ENCODE assay signal across 8 cellular contexts in the genomic region with DNA sequence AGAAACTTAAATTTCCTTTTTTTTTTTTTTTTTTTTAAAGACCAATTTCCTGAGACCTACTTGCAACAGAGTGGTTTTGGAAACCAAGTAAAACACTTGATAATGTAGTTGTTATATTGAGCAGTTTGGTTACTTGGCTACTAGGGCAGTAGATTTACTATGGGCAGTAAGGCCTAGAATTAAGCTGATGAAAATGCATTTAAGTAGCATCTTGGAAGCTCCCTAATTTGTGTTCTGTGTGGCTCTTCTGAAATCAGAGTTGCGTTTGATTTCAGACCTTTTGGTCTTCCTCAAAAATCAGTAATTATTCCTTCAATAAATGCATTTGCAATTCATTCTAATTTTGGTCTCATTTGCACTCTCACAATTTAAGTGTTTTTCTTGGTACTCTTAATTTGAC. TPM values are rescaled to one million over a fixed set of nuclear protein-coding genes. Genes with fewer than 3 reads are reported as not detected.
A peak's percentile ranks its signal among the peaks of the same experiment; 100 is the strongest.
DNase-seq lines count a peak whose midpoint lies in the region; TF ChIP-seq lines count a peak whose summit lies in the region.

No MANE protein-coding gene starts in this region.

- H3K4me1 Mint-ChIP-seq in IgD-negative memory B cell = peaks cover 12 to 21% (median 16%) of the 10 kb centered on the region in 3 donors

- H3K9me3 Mint-ChIP-seq in IgD-negative memory B cell = no peaks in the 10 kb centered on the region

- CTCF ChIA-PET in AG04450 (lab: Charles Lee) = interaction anchor here (0.7 to 5.6 kb wide), 2 partner anchors 16 to 1627 kb away, joined by 3 to 67 read pairs; no protein-coding TSS in a partner anchor

- H3K4me3 ChIP-seq in AG04450 (ENCODE audit: low read depth, low read length) (peak overlapping the region; percentile 89), breast epithelium (peak overlapping the region; percentile 72 to 95 (median 89)), muscle layer of colon (ENCODE audit: low read depth in 1 of 2, low read length in 2 of 2) (peak overlapping the region; percentile 64 to 82)

- H3K36me3 ChIP-seq in breast epithelium (no peaks in the 10 kb centered on the region), muscle layer of colon (ENCODE audit: insufficient read depth, low read length) (peaks cover 5% of the 10 kb centered on the region)

- H3K9me3 ChIP-seq in AG04450 (ENCODE audit: control insufficient read depth, insufficient read depth, low read length) = no peaks in the 10 kb centered on the region; the same call in 1 of the 2 replicates
- H3K9me3 ChIP-seq in breast epithelium = no peaks in the 10 kb centered on the region
- H3K9me3 ChIP-seq in muscle layer of colon (ENCODE audit: low read length) = no peaks in the 10 kb centered on the region

- DNase-seq in AG04450 (ENCODE audit: low read depth, low spot score) (no peak), breast epithelium (ENCODE audit: low spot score in 2 of 2) (no peak), NCI-H1105 treated with DMSO at 0.1 percent for 48 hours (lab: John Stamatoyannopoulos, UW) (no peak), NCI-H2171 (lab: John Stamatoyannopoulos, UW) (no peak), germinal center (ENCODE audit: low spot score) (no peak), HCEC 1CT (no peak)

- no peak overlapping the region for H3K9ac ChIP-seq in muscle layer of colon (ENCODE audit: low read length)

- peak overlapping the region; percentile 57 for H3K27ac ChIP-seq in AG04450 (ENCODE audit: low read depth, low read length)
- H3K27ac ChIP-seq in breast epithelium = peak overlapping the region in 1 of 2 donors; percentile 78
- peak overlapping the region; percentile 80 for H3K27ac ChIP-seq in muscle layer of colon (ENCODE audit: low read depth, low read length)

- peaks cover 0 to 3% of the 10 kb centered on the region in 2 donors for H3K4me1 ChIP-seq in breast epithelium
- H3K4me1 ChIP-seq in muscle layer of colon (ENCODE audit: insufficient read depth, low read length) = no peaks in the 10 kb centered on the region

- no peak for TF ChIP-seq CTCF in AG04450 (IDR thresholded peaks at IDR 0.05; ENCODE audit: low read depth, low read length)
- TF ChIP-seq CTCF in breast epithelium (IDR thresholded peaks at IDR 0.05) = no peak

- H3K36me3 Mint-ChIP-seq in IgD-negative memory B cell = peaks cover 1% of the 10 kb centered on the region

- TF ChIP-seq POLR2A in breast epithelium (IDR thresholded peaks at IDR 0.05) = no peak

- H3K4me3 Mint-ChIP-seq in IgD-negative memory B cell = peak overlapping the region; percentile 86 to 98 (median 94)

- no peaks in the 10 kb centered on the region for H3K27me3 Mint-ChIP-seq in IgD-negative memory B cell

- H3K27me3 ChIP-seq in AG04450 (ENCODE audit: control insufficient read depth, insufficient read depth, low read length) (no peaks in the 10 kb centered on the region), breast epithelium (no peaks in the 10 kb centered on the region), muscle layer of colon (ENCODE audit: control insufficient read depth in 1 of 2, insufficient read depth in 2 of 2, low read length in 2 of 2) (no peaks in the 10 kb centered on the region)

- POLR2A ChIA-PET in AG04450 (lab: Yijun Ruan, JAX) = interaction anchor here (0.7 to 1.4 kb wide), 3 partner anchors 11 to 54 kb away, joined by 3 to 8 read pairs (median 4); no protein-coding TSS in a partner anchor

- peak overlapping the region; percentile 16 to 39 (median 31) for H3K27ac Mint-ChIP-seq in IgD-negative memory B cell

- intact Hi-C loops in breast epithelium (cut with DNase I; ENCODE audit: low total_unique reads) = no loop called here

RNA-seq across cellular contexts. Expression of gene GPR180, which starts 0.8 kb away (rescaled TPM):
- polyA plus RNA-seq in AG04450 (2011; rRNA removed) (5.8 and 8.6 TPM in 2 replicates), IgD-negative memory B cell (1.9 TPM)
- 5.7 and 10.8 TPM in 2 replicates for polyA minus RNA-seq in AG04450 (2011; rRNA and poly(A)+ RNA removed)
- total RNA-seq in breast epithelium = 1 to 10 TPM; 6.2 to 8.9 (median 7.9) TPM

RNA-seq across cellular contexts. Expression of gene TGDS, which starts 6.5 kb away (rescaled TPM):
- polyA plus RNA-seq in AG04450 (2011; rRNA removed) (14.7 and 21.7 TPM in 2 replicates), IgD-negative memory B cell (9.5 TPM)
- polyA minus RNA-seq in AG04450 (2011; rRNA and poly(A)+ RNA removed) = 8.0 and 8.4 TPM in 2 replicates
- 10 to 100 TPM; 12.1 to 21.2 (median 12.5) TPM for total RNA-seq in breast epithelium
